Comparison of ENCODE assay signal across 16 cellular contexts in the genomic region with DNA sequence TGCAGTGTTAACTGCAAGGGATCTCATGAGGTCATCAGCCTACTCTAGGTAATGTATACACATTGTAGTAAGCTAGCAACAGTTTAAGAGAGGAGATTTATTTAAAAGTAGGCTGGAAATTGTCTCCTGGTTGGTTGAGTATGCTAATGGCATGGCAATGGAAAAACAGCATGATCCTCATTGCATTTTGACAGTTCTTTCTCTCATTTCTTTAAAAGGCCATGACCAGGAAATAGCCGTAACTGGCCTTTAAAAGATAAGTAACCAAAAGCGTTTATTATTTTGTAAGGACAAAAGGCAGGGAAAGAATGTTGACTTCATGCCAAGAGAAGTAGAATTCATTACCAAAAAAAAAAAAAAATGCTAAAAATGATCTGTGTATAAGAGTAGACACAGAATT.
DNase-seq lines count a peak whose midpoint lies in the region; ATAC-seq and TF ChIP-seq lines count a peak whose summit lies in the region.
"Had no signal": no experiment of that assay in that cellular context is flagged by ENCODE, and none has a peak within 500 bp of the region (broad histone marks: within the 10 kb centered on the region; RNA-seq: fewer than 3 reads in every experiment).

No MANE protein-coding gene starts in this region.

- H3K27ac Mint-ChIP-seq in stimulated activated naive CD8-positive, alpha-beta T cell treated with anti-CD3 and anti-CD28 coated beads, Interleukin-15, amount 100 ng/mL, for 72 hours: no peak overlapping the region
- H3K27ac Mint-ChIP-seq: CD8-positive, alpha-beta memory T cell had no signal

- no peak for ATAC-seq in stimulated activated naive CD8-positive, alpha-beta T cell treated with anti-CD3 and anti-CD28 coated beads, Interleukin-15, amount 100 ng/mL, for 72 hours
- ATAC-seq in GM21737 (IDR thresholded peaks at IDR 0.05; ENCODE audit: unreplicated experiment): no peak
- ATAC-seq: HCT116, Panc1 had no signal

- POLR2A ChIA-PET in A673 (lab: Charles Lee; ENCODE audit: low non-redundant PET): no interaction called here

- H3K27me3 ChIP-seq in A673 (replicated peaks; ENCODE audit: insufficient read depth, low read depth, low read length, poor library complexity) (peaks cover 2% of the 10 kb centered on the region), iPS-20b (ENCODE audit: insufficient read depth, low read length) (peaks cover 28% of the 10 kb centered on the region)
- H3K27me3 ChIP-seq: BLaER1 treated with 17β-estradiol and CSF1 and Interleukin-3, amounts not matched to agents 10 nM and 100 nM had no signal

- H3K27me3 Mint-ChIP-seq in stimulated activated naive CD8-positive, alpha-beta T cell treated with anti-CD3 and anti-CD28 coated beads, Interleukin-15, amount 100 ng/mL, for 72 hours: peaks cover 6% of the 10 kb centered on the region

- no peak overlapping the region for H3K4me3 Mint-ChIP-seq in stimulated activated naive CD8-positive, alpha-beta T cell treated with anti-CD3 and anti-CD28 coated beads, Interleukin-15, amount 100 ng/mL, for 72 hours
- H3K4me3 Mint-ChIP-seq: CD8-positive, alpha-beta memory T cell had no signal

- H3K9me3 ChIP-seq in A673 (ENCODE audit: low read depth, low read length, poor library complexity, severe bottlenecking) (no peaks in the 10 kb centered on the region), iPS-20b (ENCODE audit: insufficient read depth, low read depth, low read length) (no peaks in the 10 kb centered on the region)
- H3K9me3 ChIP-seq: BLaER1 treated with 17β-estradiol and CSF1 and Interleukin-3, amounts not matched to agents 10 nM and 100 nM had no signal

- H3K4me1 ChIP-seq in A673 (ENCODE audit: insufficient read depth, low read length, poor library complexity, severe bottlenecking) (peaks cover 8% of the 10 kb centered on the region), iPS-20b (ENCODE audit: insufficient read depth, low read length) (peaks cover 35% of the 10 kb centered on the region)
- H3K4me1 ChIP-seq: BLaER1 treated with 17β-estradiol and CSF1 and Interleukin-3, amounts not matched to agents 10 nM and 100 nM had no signal

- no peak overlapping the region for H3K27ac ChIP-seq in A673 (ENCODE audit: low read depth, low read length, poor library complexity, severe bottlenecking)
- no peak overlapping the region for H3K27ac ChIP-seq in iPS-20b (ENCODE audit: low read length)
- H3K27ac ChIP-seq: BLaER1 treated with 17β-estradiol and CSF1 and Interleukin-3, amounts not matched to agents 10 nM and 100 nM had no signal

- no peak overlapping the region for H3K9ac ChIP-seq in iPS-20b (ENCODE audit: low read depth, low read length)
- H3K9ac ChIP-seq: BLaER1 treated with 17β-estradiol and CSF1 and Interleukin-3, amounts not matched to agents 10 nM and 100 nM had no signal

- DNase-seq in A673 (ENCODE audit: low spot score) (peak; percentile 59), M059J (ENCODE audit: low read depth) (peak; percentile 26), astrocyte of the hippocampus (ENCODE audit: low read depth, low spot score) (peak; percentile 46), COLO668 (lab: John Stamatoyannopoulos, UW; ENCODE audit: unreplicated experiment) (no peak), NCI-H1436 treated with DMSO at 0.1 percent for 48 hours (lab: John Stamatoyannopoulos, UW) (no peak)
- DNase-seq in stimulated activated naive CD8-positive, alpha-beta T cell treated with anti-CD3 and anti-CD28 coated beads, Interleukin-15, amount 100 ng/mL, for 72 hours: no peak
- DNase-seq: CD8-positive, alpha-beta memory T cell; DND-41; IMR-90; NCI-H2029; NCI-H2171 had no signal

- no TSS peak for BruUV-seq in A673 (replicated peaks; lab: Mats Ljungman, UMichigan)

- intact Hi-C loops in A673 (cut with micrococcal nuclease; ENCODE audit: unreplicated experiment): no loop called here

- CTCF ChIA-PET in A673 (lab: Charles Lee): no interaction called here

- H3K4me3 ChIP-seq in A673 (ENCODE audit: low read depth, low read length, poor library complexity, severe bottlenecking) (no peak overlapping the region), iPS-20b (ENCODE audit: low read length) (peak overlapping the region; percentile 34; the same call in 1 of the 2 replicates)
- H3K4me3 ChIP-seq: BLaER1 treated with 17β-estradiol and CSF1 and Interleukin-3, amounts not matched to agents 10 nM and 100 nM had no signal

- peaks cover 6 to 15% of the 10 kb centered on the region in 2 donors for H3K9me3 Mint-ChIP-seq in stimulated activated naive CD8-positive, alpha-beta T cell treated with anti-CD3 and anti-CD28 coated beads, Interleukin-15, amount 100 ng/mL, for 72 hours

- H3K36me3 ChIP-seq in A673 (ENCODE audit: insufficient read depth, low read length, poor library complexity, severe bottlenecking) (no peaks in the 10 kb centered on the region), iPS-20b (ENCODE audit: insufficient read depth, low read depth, low read length) (no peaks in the 10 kb centered on the region)
- H3K36me3 ChIP-seq: BLaER1 treated with 17β-estradiol and CSF1 and Interleukin-3, amounts not matched to agents 10 nM and 100 nM had no signal

- TF ChIP-seq CTCF in A673 (conservative IDR thresholded peaks at IDR 0.05; ENCODE audit: low read depth, low read length): no peak

- no peaks in the 10 kb centered on the region for H3K4me1 Mint-ChIP-seq in stimulated activated naive CD8-positive, alpha-beta T cell treated with anti-CD3 and anti-CD28 coated beads, Interleukin-15, amount 100 ng/mL, for 72 hours
- H3K4me1 Mint-ChIP-seq: CD8-positive, alpha-beta memory T cell had no signal

Comparison
In these comparisons a context has a peak if more than half of its experiments do, and no peak if none do; other contexts are left out.
1. DNase-seq: peak in A673 (single experiment), M059J (single experiment) and astrocyte of the hippocampus (single experiment); none in stimulated activated naive CD8-positive, alpha-beta T cell treated with anti-CD3 and anti-CD28 coated beads, Interleukin-15, amount 100 ng/mL, for 72 hours (0 of 2), COLO668 (single experiment) and NCI-H1436 treated with DMSO at 0.1 percent for 48 hours (single experiment).